Comparison of ENCODE assay signal across 9 cellular contexts in genomic region chr1:36174716-36175115, GRCh38. TPM values are rescaled to one million over a fixed set of nuclear protein-coding genes. Genes with fewer than 3 reads are reported as not detected.
DNase-seq lines count a peak whose midpoint lies in the region; ATAC-seq and TF ChIP-seq lines count a peak whose summit lies in the region.
"Had no signal": no experiment of that assay in that cellular context is flagged by ENCODE, and none has a peak within 500 bp of the region (broad histone marks: within the 10 kb centered on the region; RNA-seq: fewer than 3 reads in every experiment).

No MANE protein-coding gene starts in this region.

- H3K27me3 ChIP-seq in MM.1S (replicated peaks; ENCODE audit: insufficient read depth, low read length) (no peaks in the 10 kb centered on the region), RWPE2 (ENCODE audit: insufficient read depth, poor library complexity, severe bottlenecking) (no peaks in the 10 kb centered on the region), right cardiac atrium (ENCODE audit: control insufficient read depth, insufficient read depth) (no peaks in the 10 kb centered on the region), SK-N-SH (ENCODE audit: insufficient read depth) (no peaks in the 10 kb centered on the region)

- 68% methylated on average over 11 of the region's 11 CpGs for WGBS in right cardiac atrium
- 94% methylated on average over 11 of the region's 11 CpGs for WGBS in SK-N-SH (ENCODE audit: low lambda C conversion rate)

- CTCF ChIA-PET in SK-N-SH (lab: Yijun Ruan, JAX): interaction anchor here (1.0 to 1.1 kb wide), 2 partner anchors 13 to 14 kb away, joined by 3 read pairs; no protein-coding TSS in a partner anchor

- H3K9me2 ChIP-seq in MM.1S (replicated peaks; ENCODE audit: insufficient read depth, low read length) (no peaks in the 10 kb centered on the region), SK-N-SH (no peaks in the 10 kb centered on the region)

- TF ChIP-seq RAD21 in SK-N-SH (IDR thresholded peaks at IDR 0.05; ENCODE audit: low read length): no peak

- 0 out of 2 replicates have a peak, but pooled peaks cover 4% of the 10 kb centered on the region for H3F3A ChIP-seq in MM.1S (ENCODE audit: insufficient read depth, low read length)
- peaks cover 9% of the 10 kb centered on the region for H3F3A ChIP-seq in SK-N-SH (replicated peaks; ENCODE audit: insufficient read depth)

- H3K4me1 ChIP-seq in MM.1S (ENCODE audit: low read length) (peaks cover 18% of the 10 kb centered on the region), RWPE2 (ENCODE audit: insufficient read depth, poor library complexity, severe bottlenecking) (peaks cover 43% of the 10 kb centered on the region), right cardiac atrium (ENCODE audit: control insufficient read depth, insufficient read depth, low read length) (peaks cover 5% of the 10 kb centered on the region), SK-N-SH (ENCODE audit: control insufficient read depth in 1 of 2, insufficient read depth in 2 of 2, low read depth in 1 of 2, low read length in 1 of 2) (peaks cover 0 to 15% of the 10 kb centered on the region in 2 experiments; a peak in 2 of 4 replicates)

- ATAC-seq in RWPE2 (ENCODE audit: low read depth) (no peak), right cardiac atrium (peak in 1 of 2 donors; percentile 0), HG02852 (IDR thresholded peaks at IDR 0.05; ENCODE audit: unreplicated experiment) (no peak)

- peak overlapping the region; percentile 81 for H3K27ac ChIP-seq in MM.1S (ENCODE audit: low read length)
- H3K27ac ChIP-seq in RWPE2 (ENCODE audit: poor library complexity, severe bottlenecking): peak overlapping the region; percentile 97
- peak overlapping the region; percentile 90 for H3K27ac ChIP-seq in right cardiac atrium (ENCODE audit: low read length)
- peak overlapping the region; percentile 71 for H3K27ac ChIP-seq in substantia nigra (ENCODE audit: low read depth, low read length, poor library complexity, severe bottlenecking)
- H3K27ac ChIP-seq in SK-N-SH (ENCODE audit: low read depth in 2 of 2, low read length in 1 of 2): peak overlapping the region in 1 of 2 experiments; percentile 46; a peak in 2 of 4 replicates

- no peak for TF ChIP-seq EP300 in SK-N-SH (IDR thresholded peaks at IDR 0.05; ENCODE audit: borderline replicate concordance in 1 of 2, low read depth in 1 of 2, low read length in 1 of 2)

- no peak overlapping the region for H3K4me3 ChIP-seq in MM.1S (ENCODE audit: low read length)
- no peak overlapping the region for H3K4me3 ChIP-seq in RWPE2 (ENCODE audit: severe bottlenecking)
- no peak overlapping the region for H3K4me3 ChIP-seq in right cardiac atrium (ENCODE audit: low read length)
- no peak overlapping the region for H3K4me3 ChIP-seq in SK-N-SH (ENCODE audit: low read depth in 2 of 2, low read length in 1 of 2)

- POLR2A ChIA-PET in SK-N-SH (lab: Yijun Ruan, JAX): interaction anchor here (1.2 kb wide), 1 partner anchor 13 kb away, joined by 3 read pairs; no protein-coding TSS in a partner anchor

- H3K36me3 ChIP-seq in MM.1S (replicated peaks; ENCODE audit: insufficient read depth, low read length): no peaks in the 10 kb centered on the region; the same call in 1 of the 2 replicates
- peaks cover 91% of the 10 kb centered on the region for H3K36me3 ChIP-seq in RWPE2 (ENCODE audit: low read depth)
- H3K36me3 ChIP-seq in SK-N-SH (replicated peaks in 1 of 2; ENCODE audit: control insufficient read depth in 1 of 2, insufficient read depth in 2 of 2, low read length in 1 of 2): peaks cover 56 to 68% of the 10 kb centered on the region in 2 experiments

- H2AFZ ChIP-seq in MM.1S (ENCODE audit: low read length) (no peak overlapping the region), SK-N-SH (ENCODE audit: low read depth) (no peak overlapping the region)

- DNase-seq in MM.1S (no peak), RWPE2 (ENCODE audit: low spot score) (no peak), right cardiac atrium (peak in 1 of 3 donors; percentile 35), substantia nigra (lab: John Stamatoyannopoulos, UW) (no peak), SK-N-SH (no peak)
- DNase-seq in activated CD4-positive, CD25-positive, alpha-beta regulatory T cell treated with anti-CD3 and anti-CD28 coated beads, Interleukin-2, amount 50 U/mL, for 72 hours: no peak
- DNase-seq: DMS79, NCI-H1092 had no signal

- intact Hi-C loops in right cardiac atrium (cut with DNase I): no loop called here

- H3K79me2 ChIP-seq in MM.1S (ENCODE audit: low read length): peaks cover 24% of the 10 kb centered on the region
- peaks cover 71% of the 10 kb centered on the region for H3K79me2 ChIP-seq in SK-N-SH (ENCODE audit: insufficient read depth)

- H3K4me2 ChIP-seq in MM.1S (ENCODE audit: low read depth, low read length): peak overlapping the region; percentile 30; the same call in 1 of the 2 replicates
- no peak overlapping the region for H3K4me2 ChIP-seq in SK-N-SH

- H3K9ac ChIP-seq in MM.1S (ENCODE audit: low read length) (peak overlapping the region; percentile 55; the same call in 1 of the 2 replicates), SK-N-SH (no peak overlapping the region; the same call in 1 of the 2 replicates)

- no peaks in the 10 kb centered on the region for H4K20me1 ChIP-seq in MM.1S (ENCODE audit: insufficient read depth, low read length)
- H4K20me1 ChIP-seq in SK-N-SH (ENCODE audit: insufficient read depth): peaks cover 48% of the 10 kb centered on the region

- H3K9me3 ChIP-seq in MM.1S (replicated peaks; ENCODE audit: insufficient read depth, low read length): no peaks in the 10 kb centered on the region
- H3K9me3 ChIP-seq in RWPE2 (ENCODE audit: severe bottlenecking): no peaks in the 10 kb centered on the region
- H3K9me3 ChIP-seq in right cardiac atrium (ENCODE audit: control insufficient read depth, low read length): no peaks in the 10 kb centered on the region
- no peaks in the 10 kb centered on the region for H3K9me3 ChIP-seq in SK-N-SH

- TF ChIP-seq CTCF in MM.1S (IDR thresholded peaks at IDR 0.05; ENCODE audit: low read length) (no peak), RWPE2 (IDR thresholded peaks at IDR 0.05; ENCODE audit: poor library complexity, severe bottlenecking) (no peak), SK-N-SH (IDR thresholded peaks at IDR 0.05) (no peak)

TF ChIP-seq in SK-N-SH, 30 proteins besides CTCF, POLR2A, EP300 and RAD21 (continues in another document):
- TF ChIP-seq CHD2 (IDR thresholded peaks at IDR 0.05; ENCODE audit: low read length, partially characterized antibody): no peak
- no peak for TF ChIP-seq MEF2A (IDR thresholded peaks at IDR 0.05; ENCODE audit: borderline replicate concordance, low read depth)
- TF ChIP-seq MXI1 (IDR thresholded peaks at IDR 0.05; ENCODE audit: low read depth, low read length): no peak
- TF ChIP-seq FOXM1 (IDR thresholded peaks at IDR 0.05; ENCODE audit: low read depth): no peak
- TF ChIP-seq REST (IDR thresholded peaks at IDR 0.05; ENCODE audit: low read depth, low read length): no peak
- TF ChIP-seq RCOR1 (IDR thresholded peaks at IDR 0.05; ENCODE audit: low read length): no peak
- TF ChIP-seq YY1 (IDR thresholded peaks at IDR 0.05; ENCODE audit: low read depth): no peak
- TF ChIP-seq GATA2 (CRISPR knock-in tag; IDR thresholded peaks at IDR 0.05): no peak
- TF ChIP-seq GABPA (IDR thresholded peaks at IDR 0.05; ENCODE audit: low read depth): no peak

RNA-seq across cellular contexts. Expression of gene MAP7D1, which starts 18.8 kb away (rescaled TPM):
- total RNA-seq in right cardiac atrium: 100 to 1,000 TPM; 285 to 403 (median 374) TPM
- polyA plus RNA-seq in right cardiac atrium: 330 TPM
- polyA plus RNA-seq in SK-N-SH (2012; rRNA removed): 40.6 and 69.9 TPM in 2 replicates
- 78.2 and 85.1 TPM in 2 replicates for polyA plus RNA-seq in SK-N-SH (2012; cell fraction: cytosol; rRNA removed)
- 137 and 148 TPM in 2 replicates for polyA plus RNA-seq in SK-N-SH (2012; cell fraction: nucleus; rRNA removed)

RNA-seq across cellular contexts. Expression of gene TRAPPC3, which starts 25.4 kb away (rescaled TPM):
- 10 to 100 TPM; 58.5 to 67.2 (median 64.0) TPM for total RNA-seq in right cardiac atrium
- polyA plus RNA-seq in right cardiac atrium (73.6 TPM), SK-N-SH (2012; rRNA removed) (149 and 169 TPM in 2 replicates)
- 172 and 173 TPM in 2 replicates for polyA plus RNA-seq in SK-N-SH (2012; cell fraction: cytosol; rRNA removed)
- polyA plus RNA-seq in SK-N-SH (2012; cell fraction: nucleus; rRNA removed): 83.1 and 92.3 TPM in 2 replicates

RNA-seq across cellular contexts. Expression of gene THRAP3, which starts 49.5 kb away (rescaled TPM):
- 10 to 100 TPM; 66.3 to 85.5 (median 77.3) TPM for total RNA-seq in right cardiac atrium
- 32.6 TPM for polyA plus RNA-seq in right cardiac atrium
- polyA plus RNA-seq in SK-N-SH (2012; rRNA removed): 33.7 and 46.1 TPM in 2 replicates
- 34.8 and 38.8 TPM in 2 replicates for polyA plus RNA-seq in SK-N-SH (2012; cell fraction: cytosol; rRNA removed)
- polyA plus RNA-seq in SK-N-SH (2012; cell fraction: nucleus; rRNA removed): 18.0 and 38.3 TPM in 2 replicates

RNA-seq across cellular contexts. Expression of gene COL8A2, which starts 49.7 kb away (rescaled TPM):
- 1 to 10 TPM; 2.7 to 4.1 (median 3.3) TPM for total RNA-seq in right cardiac atrium
- polyA plus RNA-seq in right cardiac atrium: 2.4 TPM
- 2.6 and 3.1 TPM in 2 replicates for polyA plus RNA-seq in SK-N-SH (2012; rRNA removed)
- 1.6 and 2.6 TPM in 2 replicates for polyA plus RNA-seq in SK-N-SH (2012; cell fraction: cytosol; rRNA removed)
- polyA plus RNA-seq in SK-N-SH (2012; cell fraction: nucleus; rRNA removed): 2.3 and 2.6 TPM in 2 replicates
